ENCODE assay signal across 33 cellular contexts in genomic region chr5:1857256-1857600, GRCh38. TPM values are rescaled to one million over a fixed set of nuclear protein-coding genes. Genes with fewer than 3 reads are reported as not detected.
"Had no signal": no experiment of that assay in that cellular context is flagged by ENCODE, and none has a peak within 500 bp of the region (broad histone marks: within the 10 kb centered on the region; RNA-seq: fewer than 3 reads in every experiment).

No MANE protein-coding gene starts in this region.

- H3K4me1 ChIP-seq: foreskin keratinocyte, gastrocnemius medialis had no signal

- H3K36me3 Mint-ChIP-seq: activated naive CD8-positive, alpha-beta T cell had no signal

- H3K4me3 ChIP-seq: coronary artery had no signal

- H3K9me3 ChIP-seq: gastrocnemius medialis had no signal

- H3K27ac ChIP-seq: brain microvascular endothelial cell, coronary artery, dorsolateral prefrontal cortex, foreskin keratinocyte, gastrocnemius medialis, WERI-Rb-1 had no signal

- FAIRE-seq: astrocyte, bronchial epithelial cell had no signal

- H3K4me3 Mint-ChIP-seq: activated B cell treated with CpG ODN at 0.5 μM for 24 hours; activated CD8-positive, alpha-beta T cell treated with anti-CD3 and anti-CD28 coated beads for 36 hours; activated naive CD8-positive, alpha-beta T cell; activated T-cell treated with anti-CD3 and anti-CD28 coated beads, Interleukin-2, amount 50 U/mL, for 4 hours; activated T-helper 17 cell treated with anti-CD3 and anti-CD28 coated beads, Interleukin-2, amount 50 U/mL, for 72 hours; central memory CD8-positive, alpha-beta T cell; dendritic cell treated with granulocyte-macrophage colony-stimulating factor and Interleukin-4, amounts not matched to agents 40 ng/mL and 50 ng/mL, for 4 days; endodermal cell; T-helper 17 cell; T-helper 2 cell treated with Interferon-gamma antibody and Interleukin-4, amounts not matched to agents 5 μg/mL and 100 μg/mL, for 36 hours had no signal

- DNase-seq: activated B cell treated with CpG ODN at 0.5 μM for 24 hours; activated CD4-positive, alpha-beta T cell treated with anti-CD3 and anti-CD28 coated beads for 48 hours; activated CD4-positive, alpha-beta T cell treated with anti-CD3 and anti-CD28 coated beads, Interleukin-2, amount 50 U/mL, for 1 hour; activated CD4-positive, alpha-beta T cell treated with anti-CD3 and anti-CD28 coated beads, Interleukin-2, amount 50 U/mL, for 48 hours; activated CD8-positive, alpha-beta memory T cell treated with anti-CD3 and anti-CD28 coated beads for 24 hours; activated CD8-positive, alpha-beta T cell treated with anti-CD3 and anti-CD28 coated beads for 36 hours; activated effector memory CD4-positive, alpha-beta T cell treated with Interleukin-2 at 50 U/mL for 16 hours; activated gamma-delta T cell treated with Interleukin-2 at 50 U/mL for 16 hours; activated naive CD4-positive, alpha-beta T cell treated with anti-CD3 and anti-CD28 coated beads, Interleukin-2, amount 50 U/mL, for 16 hours; activated naive CD4-positive, alpha-beta T cell treated with Interleukin-2 at 50 U/mL for 16 hours; activated T-cell treated with anti-CD3 and anti-CD28 coated beads, Interleukin-2, amount 50 U/mL, for 4 hours; amniotic stem cell; anterior cingulate cortex; brain microvascular endothelial cell; dorsolateral prefrontal cortex; effector memory CD4-positive, alpha-beta T cell; endodermal cell; foreskin keratinocyte; gastrocnemius medialis; T-helper 1 cell; T-helper 17 cell; T1000; WERI-Rb-1 had no signal

- H3K4me1 Mint-ChIP-seq: activated B cell treated with CpG ODN at 0.5 μM for 24 hours; activated T-helper 17 cell treated with anti-CD3 and anti-CD28 coated beads, Interleukin-2, amount 50 U/mL, for 72 hours; central memory CD8-positive, alpha-beta T cell; T-helper 17 cell had no signal

- H3K9me3 Mint-ChIP-seq: activated B cell treated with CpG ODN at 0.5 μM for 24 hours; activated CD8-positive, alpha-beta T cell treated with anti-CD3 and anti-CD28 coated beads for 36 hours; activated T-cell treated with anti-CD3 and anti-CD28 coated beads, Interleukin-2, amount 50 U/mL, for 4 hours; activated T-helper 17 cell treated with anti-CD3 and anti-CD28 coated beads, Interleukin-2, amount 50 U/mL, for 72 hours; central memory CD8-positive, alpha-beta T cell; dendritic cell treated with granulocyte-macrophage colony-stimulating factor and Interleukin-4, amounts not matched to agents 40 ng/mL and 50 ng/mL, for 4 days; endodermal cell; T-helper 2 cell treated with Interferon-gamma antibody and Interleukin-4, amounts not matched to agents 5 μg/mL and 100 μg/mL, for 36 hours had no signal

- H3K27ac Mint-ChIP-seq: activated B cell treated with CpG ODN at 0.5 μM for 24 hours; activated CD8-positive, alpha-beta T cell treated with anti-CD3 and anti-CD28 coated beads for 36 hours; activated naive CD8-positive, alpha-beta T cell; activated T-helper 17 cell treated with anti-CD3 and anti-CD28 coated beads, Interleukin-2, amount 50 U/mL, for 72 hours; dendritic cell treated with granulocyte-macrophage colony-stimulating factor and Interleukin-4, amounts not matched to agents 40 ng/mL and 50 ng/mL, for 4 days; endodermal cell; T-helper 17 cell; T-helper 2 cell treated with Interferon-gamma antibody and Interleukin-4, amounts not matched to agents 5 μg/mL and 100 μg/mL, for 36 hours had no signal

- ATAC-seq: activated CD4-positive, CD25-positive, alpha-beta regulatory T cell treated with anti-CD3 and anti-CD28 coated beads, Interleukin-2, amount 50 U/mL, for 24 hours; activated CD8-positive, alpha-beta T cell treated with anti-CD3 and anti-CD28 coated beads for 36 hours; activated T-cell treated with anti-CD3 and anti-CD28 coated beads, Interleukin-2, amount 50 U/mL, for 4 hours; activated T-helper 17 cell treated with anti-CD3 and anti-CD28 coated beads, Interleukin-2, amount 50 U/mL, for 72 hours; foreskin keratinocyte; gastrocnemius medialis; T-helper 17 cell had no signal

- H3K36me3 ChIP-seq: brain microvascular endothelial cell, gastrocnemius medialis, WERI-Rb-1 had no signal

RNA-seq across cellular contexts. Expression of gene IRX4, which starts 25.5 kb away (rescaled TPM):
- total RNA-seq: activated B cell treated with CpG ODN at 0.5 μM for 24 hours; activated CD8-positive, alpha-beta T cell treated with anti-CD3 and anti-CD28 coated beads for 36 hours; activated T-cell treated with anti-CD3 and anti-CD28 coated beads, Interleukin-2, amount 50 U/mL, for 4 hours; activated T-helper 17 cell treated with anti-CD3 and anti-CD28 coated beads, Interleukin-2, amount 50 U/mL, for 72 hours; dorsolateral prefrontal cortex; epithelial cell of proximal tubule; T-helper 17 cell had no signal
